In the genomic region with DNA sequence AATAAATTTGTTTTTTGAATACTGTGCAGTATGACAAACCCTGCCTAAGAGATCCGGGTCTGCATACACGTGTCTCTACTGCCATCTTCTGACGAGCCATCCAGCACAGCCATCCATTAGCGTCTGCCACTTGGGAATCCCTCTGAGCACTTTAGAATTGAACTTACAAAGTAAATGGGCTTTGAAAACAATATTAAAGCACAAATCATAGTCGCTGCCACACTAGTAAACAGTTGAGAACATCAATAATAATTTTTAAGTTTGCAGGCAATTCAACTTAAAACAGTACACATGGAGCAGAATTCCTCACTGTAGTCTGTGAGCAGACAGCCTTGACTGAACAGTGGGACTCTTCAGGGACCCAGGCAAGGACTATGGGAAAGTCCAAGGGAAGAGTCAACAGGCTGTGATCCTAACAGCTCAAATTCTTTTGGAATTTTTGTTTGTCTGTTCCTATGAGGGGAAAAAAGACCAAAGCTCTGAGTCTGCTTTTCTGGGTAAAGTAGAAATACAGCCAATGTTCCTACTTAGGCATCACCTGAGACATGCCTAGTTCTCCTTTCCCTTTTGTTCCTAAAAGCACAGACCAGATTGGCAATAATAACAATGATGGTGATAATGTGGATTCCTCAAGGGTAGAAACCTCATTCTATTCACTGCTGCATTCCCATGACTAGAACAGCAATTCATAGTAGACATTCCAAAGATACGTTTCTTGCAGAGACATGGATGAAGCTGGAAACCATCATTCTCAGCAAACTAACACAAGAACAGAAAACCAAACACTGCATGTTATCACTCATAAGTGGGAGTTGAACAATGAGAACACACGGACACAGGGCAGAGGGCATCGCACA, we compare ENCODE assay signal across 8 cellular contexts.
DNase-seq lines count a peak whose midpoint lies in the region; ATAC-seq and TF ChIP-seq lines count a peak whose summit lies in the region.

No MANE protein-coding gene starts in this region.

- ATAC-seq in GM19324 (IDR thresholded peaks at IDR 0.05; ENCODE audit: low FRiP score, unreplicated experiment) (peak; percentile 62), HG03196 (IDR thresholded peaks at IDR 0.05; ENCODE audit: unreplicated experiment) (peak; percentile 68), memory B cell (ENCODE audit: low read depth) (peak; percentile 85)

- peak; percentile 34 to 98 (median 83) for TF ChIP-seq CTCF in dorsolateral prefrontal cortex (IDR thresholded peaks at IDR 0.05 in 54 of 56, conservative IDR thresholded peaks at IDR 0.05 in 2 of 56; ENCODE audit: low read depth in 1 of 56, partially characterized antibody in 56 of 56)

- CTCF ChIA-PET in activated CD4-positive, alpha-beta T cell treated with anti-CD3 and anti-CD28 coated beads, Interleukin-2, amount 10 ng/mL, durations not matched to agents 7 days and 5 days (lab: Charles Lee): interaction anchor here (0.5 to 1.4 kb wide), 3 partner anchors 11 to 700 kb away, joined by 3 to 4 read pairs (median 4); no protein-coding TSS in a partner anchor

- no peak overlapping the region for H3K27ac Mint-ChIP-seq in activated CD4-positive, alpha-beta T cell treated with anti-CD3 and anti-CD28 coated beads, Interleukin-2, amount 10 ng/mL, durations not matched to agents 7 days and 5 days
- no peak overlapping the region for H3K27ac Mint-ChIP-seq in memory B cell

- peaks cover 15% of the 10 kb centered on the region for H3K4me1 Mint-ChIP-seq in activated CD4-positive, alpha-beta T cell treated with anti-CD3 and anti-CD28 coated beads, Interleukin-2, amount 10 ng/mL, durations not matched to agents 7 days and 5 days
- H3K4me1 Mint-ChIP-seq in memory B cell: no peaks in the 10 kb centered on the region

- no peaks in the 10 kb centered on the region for H3K9me3 Mint-ChIP-seq in activated CD4-positive, alpha-beta T cell treated with anti-CD3 and anti-CD28 coated beads, Interleukin-2, amount 10 ng/mL, durations not matched to agents 7 days and 5 days
- no peaks in the 10 kb centered on the region for H3K9me3 Mint-ChIP-seq in memory B cell

- peak; percentile 9 for DNase-seq in CMK (ENCODE audit: low read depth)
- DNase-seq in NCI-H345 (lab: John Stamatoyannopoulos, UW): peak; percentile 58
- peak; percentile 66 for DNase-seq in activated CD4-positive, alpha-beta T cell treated with anti-CD3 and anti-CD28 coated beads, Interleukin-2, amount 10 ng/mL, durations not matched to agents 7 days and 5 days
- DNase-seq in dorsolateral prefrontal cortex: peak; percentile 44 to 84 (median 68)
- DNase-seq in memory B cell (ENCODE audit: low spot score in 2 of 2): peak; percentile 37 to 46
- peak; percentile 69 for DNase-seq in stimulated activated CD8-positive, alpha-beta memory T cell treated with anti-CD3 and anti-CD28 coated beads, Interleukin-4, amount 100 ng/mL, for 48 hours

- H3K27me3 ChIP-seq in dorsolateral prefrontal cortex: no peaks in the 10 kb centered on the region

- H3K4me3 Mint-ChIP-seq in activated CD4-positive, alpha-beta T cell treated with anti-CD3 and anti-CD28 coated beads, Interleukin-2, amount 10 ng/mL, durations not matched to agents 7 days and 5 days: no peak overlapping the region
- H3K4me3 Mint-ChIP-seq in memory B cell: no peak overlapping the region

- intact Hi-C loops in dorsolateral prefrontal cortex (cut with DNase I): loop anchor here in 1 of 2 donors (2.0 kb wide), 1 partner anchor 466 kb away; no protein-coding TSS in a partner anchor

- H3K27me3 Mint-ChIP-seq in activated CD4-positive, alpha-beta T cell treated with anti-CD3 and anti-CD28 coated beads, Interleukin-2, amount 10 ng/mL, durations not matched to agents 7 days and 5 days: no peaks in the 10 kb centered on the region
- H3K27me3 Mint-ChIP-seq in memory B cell: peaks cover 21% of the 10 kb centered on the region

- no peak overlapping the region for H3K27ac ChIP-seq in dorsolateral prefrontal cortex

- POLR2A ChIA-PET in activated CD4-positive, alpha-beta T cell treated with anti-CD3 and anti-CD28 coated beads, Interleukin-2, amount 10 ng/mL, durations not matched to agents 7 days and 5 days (lab: Charles Lee): interaction anchor here (0.6 kb wide), 1 partner anchor 468 kb away, joined by 3 read pairs; no protein-coding TSS in a partner anchor

- H3K4me3 ChIP-seq in dorsolateral prefrontal cortex: no peak overlapping the region

- H3K36me3 Mint-ChIP-seq in activated CD4-positive, alpha-beta T cell treated with anti-CD3 and anti-CD28 coated beads, Interleukin-2, amount 10 ng/mL, durations not matched to agents 7 days and 5 days (ENCODE audit: low read depth): no peaks in the 10 kb centered on the region
- no peaks in the 10 kb centered on the region for H3K36me3 Mint-ChIP-seq in memory B cell

Comparison
In these comparisons a context has a peak if more than half of its experiments do, and no peak if none do; other contexts are left out.
1. DNase-seq: peak in every context shown above with its lines; median percentile 69 in stimulated activated CD8-positive, alpha-beta memory T cell treated with anti-CD3 and anti-CD28 coated beads, Interleukin-4, amount 100 ng/mL, for 48 hours; 68 in dorsolateral prefrontal cortex; 66 in activated CD4-positive, alpha-beta T cell treated with anti-CD3 and anti-CD28 coated beads, Interleukin-2, amount 10 ng/mL, durations not matched to agents 7 days and 5 days; 58 in NCI-H345; 42 in memory B cell; 9 in CMK.